Comparison of ENCODE assay signal across 1 cellular context in the genomic region with DNA sequence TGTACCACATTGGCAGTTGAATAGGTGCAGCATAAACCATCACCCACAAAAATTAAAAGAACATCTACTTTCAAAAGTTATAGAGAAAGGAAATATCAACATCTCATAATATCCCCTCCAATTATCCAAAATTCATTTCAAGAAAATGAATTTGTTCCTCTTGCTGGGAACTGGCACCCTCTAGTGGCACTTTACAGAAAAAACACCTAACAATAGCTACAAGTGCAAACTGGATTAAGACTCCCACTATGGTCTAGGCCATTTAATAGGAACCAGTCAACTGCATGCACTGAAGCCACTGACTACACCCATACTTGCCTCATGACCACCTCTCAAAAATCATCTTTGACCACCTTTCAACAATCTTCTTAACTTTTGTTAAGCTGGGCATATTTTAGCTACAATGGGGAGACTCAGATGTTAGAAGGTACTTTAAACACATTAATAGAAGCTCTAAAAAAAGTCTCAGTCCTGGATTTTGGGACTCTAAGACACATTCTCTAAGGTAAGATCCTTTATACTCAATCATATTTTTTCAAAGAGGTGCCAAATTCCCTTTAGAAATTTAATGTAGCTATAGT.
TF ChIP-seq lines count a peak whose summit lies in the region.

No MANE protein-coding gene starts in this region.

TF ChIP-seq in GM12878, 131 proteins besides CTCF, POLR2A, EP300 and RAD21 (continued from another document):
- no peak for TF ChIP-seq CBX3 (IDR thresholded peaks at IDR 0.05; ENCODE audit: borderline replicate concordance, low read depth)
- TF ChIP-seq ZNF622 (IDR thresholded peaks at IDR 0.05) = no peak
- TF ChIP-seq, protein P1, sequence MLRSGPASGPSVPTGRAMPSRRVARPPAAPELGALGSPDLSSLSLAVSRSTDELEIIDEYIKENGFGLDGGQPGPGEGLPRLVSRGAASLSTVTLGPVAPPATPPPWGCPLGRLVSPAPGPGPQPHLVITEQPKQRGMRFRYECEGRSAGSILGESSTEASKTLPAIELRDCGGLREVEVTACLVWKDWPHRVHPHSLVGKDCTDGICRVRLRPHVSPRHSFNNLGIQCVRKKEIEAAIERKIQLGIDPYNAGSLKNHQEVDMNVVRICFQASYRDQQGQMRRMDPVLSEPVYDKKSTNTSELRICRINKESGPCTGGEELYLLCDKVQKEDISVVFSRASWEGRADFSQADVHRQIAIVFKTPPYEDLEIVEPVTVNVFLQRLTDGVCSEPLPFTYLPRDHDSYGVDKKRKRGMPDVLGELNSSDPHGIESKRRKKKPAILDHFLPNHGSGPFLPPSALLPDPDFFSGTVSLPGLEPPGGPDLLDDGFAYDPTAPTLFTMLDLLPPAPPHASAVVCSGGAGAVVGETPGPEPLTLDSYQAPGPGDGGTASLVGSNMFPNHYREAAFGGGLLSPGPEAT (IDR thresholded peaks at IDR 0.05; ENCODE audit: low read depth) = no peak
- TF ChIP-seq RUNX3 (IDR thresholded peaks at IDR 0.05; ENCODE audit: low read length) = no peak
- TF ChIP-seq, protein P2, sequence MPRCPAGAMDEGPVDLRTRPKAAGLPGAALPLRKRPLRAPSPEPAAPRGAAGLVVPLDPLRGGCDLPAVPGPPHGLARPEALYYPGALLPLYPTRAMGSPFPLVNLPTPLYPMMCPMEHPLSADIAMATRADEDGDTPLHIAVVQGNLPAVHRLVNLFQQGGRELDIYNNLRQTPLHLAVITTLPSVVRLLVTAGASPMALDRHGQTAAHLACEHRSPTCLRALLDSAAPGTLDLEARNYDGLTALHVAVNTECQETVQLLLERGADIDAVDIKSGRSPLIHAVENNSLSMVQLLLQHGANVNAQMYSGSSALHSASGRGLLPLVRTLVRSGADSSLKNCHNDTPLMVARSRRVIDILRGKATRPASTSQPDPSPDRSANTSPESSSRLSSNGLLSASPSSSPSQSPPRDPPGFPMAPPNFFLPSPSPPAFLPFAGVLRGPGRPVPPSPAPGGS (IDR thresholded peaks at IDR 0.05; ENCODE audit: borderline replicate concordance, insufficient read depth, low read depth, low read length, poor library complexity, severe bottlenecking) = no peak
